ENCODE assay signal across 17 cellular contexts in the genomic region with DNA sequence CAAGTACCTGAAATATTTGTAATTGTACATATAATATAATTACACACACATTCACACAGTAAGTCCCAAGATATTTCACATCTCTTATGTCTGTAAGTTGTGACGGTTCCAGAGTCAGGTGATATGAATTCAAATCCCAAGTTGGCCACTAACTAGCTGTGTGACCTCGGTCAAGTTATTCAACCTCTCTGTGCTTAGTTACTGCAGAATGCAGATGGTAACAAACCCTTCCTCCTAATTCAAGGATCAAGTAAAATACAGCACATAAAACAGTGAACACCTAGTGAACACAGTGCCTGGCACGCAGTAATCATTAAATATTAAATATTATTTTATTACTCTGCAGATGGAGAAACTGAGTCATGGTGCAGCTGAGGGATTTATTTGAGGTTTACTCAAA. TPM values are rescaled to one million over a fixed set of nuclear protein-coding genes. Genes with fewer than 3 reads are reported as not detected.
A peak's percentile ranks its signal among the peaks of the same experiment; 100 is the strongest.
DNase-seq lines count a peak whose midpoint lies in the region; ATAC-seq, FAIRE-seq and TF ChIP-seq lines count a peak whose summit lies in the region.
"Had no signal": no experiment of that assay in that cellular context is flagged by ENCODE, and none has a peak within 500 bp of the region (broad histone marks: within the 10 kb centered on the region; RNA-seq: fewer than 3 reads in every experiment).

No MANE protein-coding gene starts in this region.

- H3K36me3 ChIP-seq in K562 (ENCODE audit: control insufficient read depth, insufficient read depth, low read length): no peaks in the 10 kb centered on the region
- H3K36me3 ChIP-seq in sigmoid colon: no peaks in the 10 kb centered on the region
- H3K36me3 ChIP-seq in uterus: no peaks in the 10 kb centered on the region
- H3K36me3 ChIP-seq: BLaER1 treated with 17β-estradiol and CSF1 and Interleukin-3, amounts not matched to agents 10 nM and 100 nM had no signal

- WGBS in A549 (ENCODE audit: missing lambda C conversion rate): 89% methylated on average over 3 of the region's 3 CpGs
- 0% methylated on average over 3 of the region's 3 CpGs for WGBS in K562 (ENCODE audit: insufficient coverage, low coverage, missing lambda C conversion rate)
- 91 to 93% methylated on average over 3 of the region's 3 CpGs for WGBS in sigmoid colon, 2 donors

- H3K79me2 ChIP-seq in K562 (ENCODE audit: control insufficient read depth, insufficient read depth, low read length): no peaks in the 10 kb centered on the region

- no peaks in the 10 kb centered on the region for H3K9me3 ChIP-seq in A549
- no peaks in the 10 kb centered on the region for H3K9me3 ChIP-seq in K562 (replicated peaks; ENCODE audit: control insufficient read depth, insufficient read depth, low read depth, low read length)
- H3K9me3 ChIP-seq in sigmoid colon: no peaks in the 10 kb centered on the region
- H3K9me3 ChIP-seq in uterus: no peaks in the 10 kb centered on the region
- H3K9me3 ChIP-seq: BLaER1 treated with 17β-estradiol and CSF1 and Interleukin-3, amounts not matched to agents 10 nM and 100 nM had no signal

- TF ChIP-seq RAD21 in A549 (conservative IDR thresholded peaks at IDR 0.05 in 1 of 2, IDR thresholded peaks at IDR 0.05 in 1 of 2): no peak
- TF ChIP-seq RAD21 in K562 (CRISPR knock-in tag; conservative IDR thresholded peaks at IDR 0.05 in 1 of 2, IDR thresholded peaks at IDR 0.05 in 1 of 2): no peak

- H3K9me1 ChIP-seq in K562 (ENCODE audit: control insufficient read depth, insufficient read depth, low read length): no peaks in the 10 kb centered on the region

- peak overlapping the region; percentile 53; the same call in 1 of the 3 replicates for H3K4me2 ChIP-seq in A549
- no peak overlapping the region for H3K4me2 ChIP-seq in K562 (ENCODE audit: insufficient read depth, low read length)
- H3K4me2 ChIP-seq: BLaER1 treated with 17β-estradiol and CSF1 and Interleukin-3, amounts not matched to agents 10 nM and 100 nM had no signal

- FAIRE-seq in A549 (lab: Jason Lieb, UNC) (no peak), K562 (lab: Jason Lieb, UNC) (no peak)
- FAIRE-seq: G401.6, GM12891, GM19239, H54 had no signal

- intact Hi-C loops in K562 (cut with micrococcal nuclease) (no loop called here), sigmoid colon (cut with DNase I) (no loop called here), uterus (cut with DNase I; ENCODE audit: low total_unique reads) (no loop called here)

- no peak for ATAC-seq in A549
- ATAC-seq in K562: no peak
- ATAC-seq in HG02884 (IDR thresholded peaks at IDR 0.05; ENCODE audit: unreplicated experiment): no peak
- no peak for ATAC-seq in HG02938 (IDR thresholded peaks at IDR 0.05; ENCODE audit: unreplicated experiment)
- ATAC-seq: CD8-positive, alpha-beta T cell had no signal

- TF ChIP-seq EP300 in A549 (IDR thresholded peaks at IDR 0.05) (no peak), K562 (IDR thresholded peaks at IDR 0.05; ENCODE audit: low read length) (no peak), sigmoid colon (IDR thresholded peaks at IDR 0.05) (no peak)

- 0 out of 6 replicates have a peak overlapping the region, but pooled peaks of 1 of the 2 experiments have one; percentile 91 for H3K27ac ChIP-seq in A549
- H3K27ac ChIP-seq in K562 (ENCODE audit: extremely low read depth, low read depth, low read length): no peak overlapping the region
- H3K27ac ChIP-seq in sigmoid colon: peak overlapping the region; percentile 70 to 90 (median 87)
- H3K27ac ChIP-seq in uterus: peak overlapping the region; percentile 85 to 87
- H3K27ac ChIP-seq: 22Rv1; BLaER1 treated with 17β-estradiol and CSF1 and Interleukin-3, amounts not matched to agents 10 nM and 100 nM had no signal

- no peak overlapping the region for H2AFZ ChIP-seq in K562 (ENCODE audit: low read depth, low read length)

- no peak overlapping the region for H3K9ac ChIP-seq in K562 (ENCODE audit: insufficient read depth in 1 of 2, low read depth in 2 of 2, low read length in 2 of 2)
- H3K9ac ChIP-seq: BLaER1 treated with 17β-estradiol and CSF1 and Interleukin-3, amounts not matched to agents 10 nM and 100 nM had no signal

- H4K20me1 ChIP-seq in K562 (replicated peaks; ENCODE audit: control insufficient read depth, insufficient read depth, low read length): no peaks in the 10 kb centered on the region
- H4K20me1 ChIP-seq: BLaER1 treated with 17β-estradiol and CSF1 and Interleukin-3, amounts not matched to agents 10 nM and 100 nM had no signal

- H3K4me1 ChIP-seq in A549: peaks cover 91% of the 10 kb centered on the region
- no peaks in the 10 kb centered on the region for H3K4me1 ChIP-seq in K562 (replicated peaks in 1 of 2; ENCODE audit: control insufficient read depth in 2 of 2, insufficient read depth in 2 of 2, low read length in 2 of 2)
- peaks cover 0 to 100% (median 97%) of the 10 kb centered on the region in 4 donors for H3K4me1 ChIP-seq in sigmoid colon
- H3K4me1 ChIP-seq in uterus: peaks cover 21 to 30% of the 10 kb centered on the region in 2 donors

- no TSS peak for BruUV-seq in K562 (replicated peaks; lab: Mats Ljungman, UMichigan)

- CTCF ChIA-PET in A549 (lab: Yijun Ruan, JAX) (interaction anchor here (0.6 to 1.2 kb wide), 2 partner anchors 34 to 265 kb away, joined by 4 read pairs; no protein-coding TSS in a partner anchor), K562 (lab: Yijun Ruan, JAX; ENCODE audit: low intra/inter-chr PET ratio) (no interaction called here)

- POLR2A ChIA-PET in A549 (lab: Yijun Ruan, JAX) (no interaction called here), K562 (lab: Yijun Ruan, JAX) (no interaction called here)

- TF ChIP-seq CTCF in A549 (IDR thresholded peaks at IDR 0.05) (no peak), K562 (IDR thresholded peaks at IDR 0.05 in 2 of 3, conservative IDR thresholded peaks at IDR 0.05 in 1 of 3; ENCODE audit: insufficient read depth in 2 of 3, low read depth in 1 of 3, low read length in 3 of 3) (no peak), sigmoid colon (IDR thresholded peaks at IDR 0.05) (no peak), uterus (IDR thresholded peaks at IDR 0.05) (no peak)

- no peak for TF ChIP-seq POLR2A in A549 (IDR thresholded peaks at IDR 0.05; ENCODE audit: low read length)
- TF ChIP-seq POLR2A in K562 (conservative IDR thresholded peaks at IDR 0.05): no peak
- no peak for TF ChIP-seq POLR2A in sigmoid colon (IDR thresholded peaks at IDR 0.05)
- TF ChIP-seq POLR2A in uterus (IDR thresholded peaks at IDR 0.05): no peak

- in situ Hi-C loops in K562 (cut with MboI): no loop called here

- H3K4me3 ChIP-seq in A549: no peak overlapping the region
- no peak overlapping the region for H3K4me3 ChIP-seq in K562
- no peak overlapping the region for H3K4me3 ChIP-seq in sigmoid colon
- H3K4me3 ChIP-seq in uterus: no peak overlapping the region
- H3K4me3 ChIP-seq: BLaER1 treated with 17β-estradiol and CSF1 and Interleukin-3, amounts not matched to agents 10 nM and 100 nM had no signal

- DNase-seq in A549 (ENCODE audit: low read depth in 1 of 2, low spot score in 1 of 2) (no peak), K562 (ENCODE audit: extremely low read depth in 1 of 4, low spot score in 3 of 4) (no peak), sigmoid colon (no peak), uterus (no peak), DMS114 treated with DMSO at 0.1 percent for 48 hours (lab: John Stamatoyannopoulos, UW; ENCODE audit: unreplicated experiment) (no peak)
- DNase-seq: Calu3; CD8-positive, alpha-beta T cell; DMS 273 treated with DMSO at 0.1 percent for 48 hours; HCEC 1CT had no signal

- H3K27me3 ChIP-seq in K562 (ENCODE audit: control insufficient read depth in 2 of 2, insufficient read depth in 2 of 2, low read length in 2 of 2) (peaks cover 0 to 5% of the 10 kb centered on the region in 2 experiments; a peak in 2 of 5 replicates), sigmoid colon (no peaks in the 10 kb centered on the region), uterus (no peaks in the 10 kb centered on the region)
- H3K27me3 ChIP-seq: BLaER1 treated with 17β-estradiol and CSF1 and Interleukin-3, amounts not matched to agents 10 nM and 100 nM had no signal

TF ChIP-seq in A549, 52 proteins besides CTCF, POLR2A, EP300 and RAD21 (continues in another document):
- no peak for TF ChIP-seq NPAS2 (CRISPR knock-in tag; IDR thresholded peaks at IDR 0.05; ENCODE audit: borderline replicate concordance)
- TF ChIP-seq, protein P1, sequence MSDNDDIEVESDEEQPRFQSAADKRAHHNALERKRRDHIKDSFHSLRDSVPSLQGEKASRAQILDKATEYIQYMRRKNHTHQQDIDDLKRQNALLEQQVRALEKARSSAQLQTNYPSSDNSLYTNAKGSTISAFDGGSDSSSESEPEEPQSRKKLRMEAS (IDR thresholded peaks at IDR 0.05): no peak

TF ChIP-seq in K562, 482 proteins besides CTCF, POLR2A, EP300 and RAD21:
- TF ChIP-seq RBM25 (IDR thresholded peaks at IDR 0.05; ENCODE audit: low read depth, low read length, severe bottlenecking): peak; percentile 33
- no peak for TF ChIP-seq PHTF2 (CRISPR knock-in tag; IDR thresholded peaks at IDR 0.05)
- TF ChIP-seq ZFP36 (IDR thresholded peaks at IDR 0.05; ENCODE audit: low read depth, low read length, partially characterized antibody): peak; percentile 11

RNA-seq across cellular contexts. Expression of a gene that starts 6.9 kb away (rescaled TPM):
- polyA plus RNA-seq in A549 (2011; rRNA removed) (6.3 and 8.0 TPM in 2 replicates), A549 (2017; fragmentation: RNase III; extraction: RNeasy Plus Mini Kit Qiagen cat#74134 plus additional on column Dnase treatment) (4.9 to 6.2 TPM (median 5.3 TPM) in 3 replicates), K562 (2011; rRNA removed) (not detected in 2 replicates), K562 (2014; fragmentation: Illumina TruSeq; extraction: Trizol) (not detected in 2 replicates), K562 (2014; fragmentation: Nextera tagmentation; extraction: Ambion mirVana) (not detected), K562 (2014; rRNA removed) (not detected in 2 replicates), sigmoid colon (1 to 10 TPM in 2 of 3 donors, under 1 TPM in 1; 0.69 to 3.4 (median 1.2) TPM)
- 1.0 and 1.2 TPM in 2 replicates for polyA plus RNA-seq in A549 (2012; cell fraction: cytosol; rRNA removed)
- 4.5 and 4.8 TPM in 2 replicates for polyA plus RNA-seq in A549 (2012; cell fraction: nucleus; rRNA removed)
- 35.2 and 39.1 TPM in 2 replicates for polyA minus RNA-seq in A549 (2011; rRNA and poly(A)+ RNA removed)
- total RNA-seq in K562 (2011; cell fraction: chromatin; rRNA removed; ENCODE audit: low replicate concordance): not detected in 2 replicates
- total RNA-seq in K562 (2011; cell fraction: nucleolus; rRNA removed): not detected in 2 replicates
- total RNA-seq in K562 (2011; cell fraction: nucleoplasm; rRNA removed): not detected in 2 replicates
- total RNA-seq in K562 (2014; rRNA removed) (0.09 TPM in 1 of 2 replicates, not detected in the other), K562 (2014; rRNA removed; fragmentation: Illumina TruSeq; extraction: Trizol) (not detected in 2 replicates), K562 (2015; rRNA removed; fragmentation: Illumina TruSeq; extraction: Trizol) (not detected in 2 replicates), K562 (2021) (0.04 and 0.07 TPM in 2 replicates), sigmoid colon (10 to 100 TPM; 61.1 to 96.7 (median 69.9) TPM), uterus (10 to 100 TPM; 26.2 to 87.3 (median 47.9) TPM)
- polyA plus RNA-seq in K562 (2011; cell fraction: cytosol; rRNA removed): not detected in 2 replicates
- polyA plus RNA-seq in K562 (2011; cell fraction: nucleus; rRNA removed): not detected in 2 replicates
- polyA plus RNA-seq in K562 (2012): not detected in 2 replicates
- polyA minus RNA-seq in K562 (2011; rRNA and poly(A)+ RNA removed): not detected in 2 replicates
- not detected in 2 replicates for polyA minus RNA-seq in K562 (2011; cell fraction: cytosol; rRNA and poly(A)+ RNA removed)
- not detected in 2 replicates for polyA minus RNA-seq in K562 (2011; cell fraction: nucleus; rRNA and poly(A)+ RNA removed)
- total RNA-seq: CD8-positive, alpha-beta T cell had no signal

Comparison
In these comparisons a context has a peak if more than half of its experiments do, and no peak if none do; other contexts are left out.
1. RNA of a gene that starts 6.9 kb away (total RNA-seq): 61.1 to 96.7 TPM in sigmoid colon and 26.2 to 87.3 TPM in uterus; 0.04 to 0.09 TPM in K562; every median in the first group is over 10 times any median in the second.